1 cellular context compared by ENCODE assay signal in the genomic region with DNA sequence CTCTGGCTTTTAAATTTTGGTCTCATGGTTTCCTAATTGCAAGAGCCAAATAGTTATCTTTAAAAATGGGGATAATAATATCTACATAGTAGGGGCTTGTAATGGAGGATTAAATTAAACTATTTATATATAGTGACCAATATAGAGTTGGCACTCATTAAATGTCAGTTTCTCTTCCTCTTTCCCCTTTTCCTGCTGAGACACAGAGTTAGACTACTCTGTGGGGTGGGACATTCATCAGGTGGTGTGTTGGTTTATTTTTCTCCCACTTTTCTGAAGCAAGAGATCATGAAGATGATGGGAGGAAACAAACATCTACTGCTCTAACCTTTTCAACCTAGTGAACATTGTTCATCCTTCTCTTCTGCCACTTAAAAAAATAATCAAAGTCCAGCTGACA.
A peak's percentile ranks its signal among the peaks of the same experiment; 100 is the strongest.
TF ChIP-seq lines count a peak whose summit lies in the region.

No MANE protein-coding gene starts in this region.

TF ChIP-seq in GM12878, 131 proteins besides CTCF, POLR2A, EP300 and RAD21 (continued from another document):
- TF ChIP-seq, protein P1, sequence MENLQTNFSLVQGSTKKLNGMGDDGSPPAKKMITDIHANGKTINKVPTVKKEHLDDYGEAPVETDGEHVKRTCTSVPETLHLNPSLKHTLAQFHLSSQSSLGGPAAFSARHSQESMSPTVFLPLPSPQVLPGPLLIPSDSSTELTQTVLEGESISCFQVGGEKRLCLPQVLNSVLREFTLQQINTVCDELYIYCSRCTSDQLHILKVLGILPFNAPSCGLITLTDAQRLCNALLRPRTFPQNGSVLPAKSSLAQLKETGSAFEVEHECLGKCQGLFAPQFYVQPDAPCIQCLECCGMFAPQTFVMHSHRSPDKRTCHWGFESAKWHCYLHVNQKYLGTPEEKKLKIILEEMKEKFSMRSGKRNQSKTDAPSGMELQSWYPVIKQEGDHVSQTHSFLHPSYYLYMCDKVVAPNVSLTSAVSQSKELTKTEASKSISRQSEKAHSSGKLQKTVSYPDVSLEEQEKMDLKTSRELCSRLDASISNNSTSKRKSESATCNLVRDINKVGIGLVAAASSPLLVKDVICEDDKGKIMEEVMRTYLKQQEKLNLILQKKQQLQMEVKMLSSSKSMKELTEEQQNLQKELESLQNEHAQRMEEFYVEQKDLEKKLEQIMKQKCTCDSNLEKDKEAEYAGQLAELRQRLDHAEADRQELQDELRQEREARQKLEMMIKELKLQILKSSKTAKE (IDR thresholded peaks at IDR 0.05; ENCODE audit: low read depth, poor library complexity, severe bottlenecking): no peak
- TF ChIP-seq FOS (IDR thresholded peaks at IDR 0.05; ENCODE audit: borderline replicate concordance, extremely low read depth, insufficient read length): no peak
- TF ChIP-seq, protein P2, sequence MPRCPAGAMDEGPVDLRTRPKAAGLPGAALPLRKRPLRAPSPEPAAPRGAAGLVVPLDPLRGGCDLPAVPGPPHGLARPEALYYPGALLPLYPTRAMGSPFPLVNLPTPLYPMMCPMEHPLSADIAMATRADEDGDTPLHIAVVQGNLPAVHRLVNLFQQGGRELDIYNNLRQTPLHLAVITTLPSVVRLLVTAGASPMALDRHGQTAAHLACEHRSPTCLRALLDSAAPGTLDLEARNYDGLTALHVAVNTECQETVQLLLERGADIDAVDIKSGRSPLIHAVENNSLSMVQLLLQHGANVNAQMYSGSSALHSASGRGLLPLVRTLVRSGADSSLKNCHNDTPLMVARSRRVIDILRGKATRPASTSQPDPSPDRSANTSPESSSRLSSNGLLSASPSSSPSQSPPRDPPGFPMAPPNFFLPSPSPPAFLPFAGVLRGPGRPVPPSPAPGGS (IDR thresholded peaks at IDR 0.05; ENCODE audit: borderline replicate concordance, insufficient read depth, low read depth, low read length, poor library complexity, severe bottlenecking): no peak
- TF ChIP-seq EZH2 (IDR thresholded peaks at IDR 0.05; ENCODE audit: borderline replicate concordance, control insufficient read depth, low read depth, low read length): no peak
- TF ChIP-seq NRF1 (conservative IDR thresholded peaks at IDR 0.05; ENCODE audit: low read depth, low read length): no peak
- no peak for TF ChIP-seq SP1 (IDR thresholded peaks at IDR 0.05; ENCODE audit: low read depth, low read length)
- TF ChIP-seq, protein P3, sequence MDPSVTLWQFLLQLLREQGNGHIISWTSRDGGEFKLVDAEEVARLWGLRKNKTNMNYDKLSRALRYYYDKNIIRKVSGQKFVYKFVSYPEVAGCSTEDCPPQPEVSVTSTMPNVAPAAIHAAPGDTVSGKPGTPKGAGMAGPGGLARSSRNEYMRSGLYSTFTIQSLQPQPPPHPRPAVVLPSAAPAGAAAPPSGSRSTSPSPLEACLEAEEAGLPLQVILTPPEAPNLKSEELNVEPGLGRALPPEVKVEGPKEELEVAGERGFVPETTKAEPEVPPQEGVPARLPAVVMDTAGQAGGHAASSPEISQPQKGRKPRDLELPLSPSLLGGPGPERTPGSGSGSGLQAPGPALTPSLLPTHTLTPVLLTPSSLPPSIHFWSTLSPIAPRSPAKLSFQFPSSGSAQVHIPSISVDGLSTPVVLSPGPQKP (IDR thresholded peaks at IDR 0.05; ENCODE audit: low read depth, low read length): no peak
- 0 out of 2 replicates have a peak, but pooled peaks have one; percentile 37 for TF ChIP-seq MEF2A (IDR thresholded peaks at IDR 0.05; ENCODE audit: insufficient read depth, low read depth, low read length)
- TF ChIP-seq HCFC1 (IDR thresholded peaks at IDR 0.05; ENCODE audit: low read length): no peak
- TF ChIP-seq, protein P4, sequence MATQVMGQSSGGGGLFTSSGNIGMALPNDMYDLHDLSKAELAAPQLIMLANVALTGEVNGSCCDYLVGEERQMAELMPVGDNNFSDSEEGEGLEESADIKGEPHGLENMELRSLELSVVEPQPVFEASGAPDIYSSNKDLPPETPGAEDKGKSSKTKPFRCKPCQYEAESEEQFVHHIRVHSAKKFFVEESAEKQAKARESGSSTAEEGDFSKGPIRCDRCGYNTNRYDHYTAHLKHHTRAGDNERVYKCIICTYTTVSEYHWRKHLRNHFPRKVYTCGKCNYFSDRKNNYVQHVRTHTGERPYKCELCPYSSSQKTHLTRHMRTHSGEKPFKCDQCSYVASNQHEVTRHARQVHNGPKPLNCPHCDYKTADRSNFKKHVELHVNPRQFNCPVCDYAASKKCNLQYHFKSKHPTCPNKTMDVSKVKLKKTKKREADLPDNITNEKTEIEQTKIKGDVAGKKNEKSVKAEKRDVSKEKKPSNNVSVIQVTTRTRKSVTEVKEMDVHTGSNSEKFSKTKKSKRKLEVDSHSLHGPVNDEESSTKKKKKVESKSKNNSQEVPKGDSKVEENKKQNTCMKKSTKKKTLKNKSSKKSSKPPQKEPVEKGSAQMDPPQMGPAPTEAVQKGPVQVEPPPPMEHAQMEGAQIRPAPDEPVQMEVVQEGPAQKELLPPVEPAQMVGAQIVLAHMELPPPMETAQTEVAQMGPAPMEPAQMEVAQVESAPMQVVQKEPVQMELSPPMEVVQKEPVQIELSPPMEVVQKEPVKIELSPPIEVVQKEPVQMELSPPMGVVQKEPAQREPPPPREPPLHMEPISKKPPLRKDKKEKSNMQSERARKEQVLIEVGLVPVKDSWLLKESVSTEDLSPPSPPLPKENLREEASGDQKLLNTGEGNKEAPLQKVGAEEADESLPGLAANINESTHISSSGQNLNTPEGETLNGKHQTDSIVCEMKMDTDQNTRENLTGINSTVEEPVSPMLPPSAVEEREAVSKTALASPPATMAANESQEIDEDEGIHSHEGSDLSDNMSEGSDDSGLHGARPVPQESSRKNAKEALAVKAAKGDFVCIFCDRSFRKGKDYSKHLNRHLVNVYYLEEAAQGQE (IDR thresholded peaks at IDR 0.05; ENCODE audit: low read depth, low read length): no peak
- no peak for TF ChIP-seq TCF3 (IDR thresholded peaks at IDR 0.05; ENCODE audit: borderline replicate concordance, insufficient read depth, low read depth, low read length)
- 0 out of 2 replicates have a peak, but pooled peaks have one; percentile 13 for TF ChIP-seq PML (IDR thresholded peaks at IDR 0.05; ENCODE audit: low read length)
- TF ChIP-seq IRF4 (IDR thresholded peaks at IDR 0.05; ENCODE audit: low read depth, low read length): no peak
- TF ChIP-seq CBX3 (IDR thresholded peaks at IDR 0.05; ENCODE audit: borderline replicate concordance, low read depth): no peak
